ENCODE assay signal across 1 cellular context in genomic region chr4:42720514-42720913, GRCh38.
TF ChIP-seq lines count a peak whose summit lies in the region.

No MANE protein-coding gene starts in this region.

TF ChIP-seq in K562, 482 proteins besides CTCF, POLR2A, EP300 and RAD21 (continued from another document):
- TF ChIP-seq NFYB (IDR thresholded peaks at IDR 0.05; ENCODE audit: extremely low read depth, insufficient read length) = no peak
- TF ChIP-seq ELF1 (tag; IDR thresholded peaks at IDR 0.05) = no peak
- no peak for TF ChIP-seq SNRNP70 (optimal IDR thresholded peaks at IDR 0.05; ENCODE audit: low read depth, low read length)
- TF ChIP-seq NFE2 (IDR thresholded peaks at IDR 0.05; ENCODE audit: low read depth) = peak; percentile 41; the same call in 1 of the 2 replicates
